ENCODE assay signal across 9 cellular contexts in the genomic region with DNA sequence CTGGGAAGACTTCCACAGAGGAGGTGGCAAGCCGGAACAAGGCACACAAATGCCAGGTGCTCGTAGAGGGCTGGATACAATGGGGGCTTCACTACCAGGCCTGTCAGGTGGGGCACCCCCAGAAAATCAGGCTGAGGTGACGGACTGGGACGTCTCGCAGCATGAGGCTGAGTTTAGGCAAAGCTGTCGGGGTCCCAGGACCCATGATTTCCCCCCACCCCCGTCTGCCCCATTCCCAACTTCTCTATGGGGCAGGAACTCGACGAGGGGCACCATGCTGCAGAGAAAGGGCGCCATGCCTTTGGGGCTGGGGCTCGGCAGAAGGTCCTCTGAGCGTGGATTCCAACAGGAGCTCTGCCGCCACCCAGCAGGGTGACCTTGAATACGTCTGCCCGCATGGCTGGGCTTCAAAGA.
A peak's percentile ranks its signal among the peaks of the same experiment; 100 is the strongest.
DNase-seq lines count a peak whose midpoint lies in the region; ATAC-seq and TF ChIP-seq lines count a peak whose summit lies in the region.
"Had no signal": no experiment of that assay in that cellular context is flagged by ENCODE, and none has a peak within 500 bp of the region (broad histone marks: within the 10 kb centered on the region; RNA-seq: fewer than 3 reads in every experiment).

No MANE protein-coding gene starts in this region.

- no peak overlapping the region for H3K27ac ChIP-seq in CD4-positive, alpha-beta memory T cell (ENCODE audit: low read depth, low read length)
- no peak overlapping the region for H3K27ac ChIP-seq in effector memory CD4-positive, alpha-beta T cell (ENCODE audit: insufficient read depth, low read length, poor library complexity, severe bottlenecking)
- H3K27ac ChIP-seq in neutrophil: no peak overlapping the region
- no peak overlapping the region for H3K27ac ChIP-seq in aorta (ENCODE audit: low read depth in 1 of 2, low read length in 2 of 2)

- ATAC-seq in GM19455 (IDR thresholded peaks at IDR 0.05; ENCODE audit: unreplicated experiment): no peak
- ATAC-seq in aorta (ENCODE audit: low FRiP score): no peak

- H3K36me3 Mint-ChIP-seq in CD4-positive, alpha-beta memory T cell: no peaks in the 10 kb centered on the region

- H3K27ac Mint-ChIP-seq in CD4-positive, alpha-beta memory T cell: no peak overlapping the region

- peaks cover 0 to 16% (median 6%) of the 10 kb centered on the region in 8 donors for H3K9me3 Mint-ChIP-seq in CD4-positive, alpha-beta memory T cell

- intact Hi-C loops in CD4-positive, alpha-beta memory T cell (cut with micrococcal nuclease): loop anchor here (5.0 kb wide), 1 partner anchor 67 kb away; a partner anchor contains a TSS
- intact Hi-C loops in aorta (cut with DNase I): loop anchor here (2.0 to 10.0 kb wide), 2 partner anchors 65 to 245 kb away; no protein-coding TSS in a partner anchor

- peaks cover 18 to 29% of the 10 kb centered on the region in 2 donors for H3K27me3 Mint-ChIP-seq in CD4-positive, alpha-beta memory T cell

- H3K4me3 ChIP-seq in CD4-positive, alpha-beta memory T cell (ENCODE audit: low read length in 2 of 2): no peak overlapping the region
- H3K4me3 ChIP-seq in NB4 (ENCODE audit: low read depth, low read length): peak overlapping the region; percentile 37
- H3K4me3 ChIP-seq in effector memory CD4-positive, alpha-beta T cell (ENCODE audit: insufficient read depth, low read depth, low read length, poor library complexity, severe bottlenecking): peak overlapping the region; percentile 49
- peak overlapping the region; percentile 51 to 53 for H3K4me3 ChIP-seq in neutrophil (ENCODE audit: low read depth in 1 of 2, low read length in 1 of 2)
- H3K4me3 ChIP-seq in aorta (ENCODE audit: low read length in 2 of 2): no peak overlapping the region

- H3K4me3 Mint-ChIP-seq in CD4-positive, alpha-beta memory T cell: peak overlapping the region; percentile 60 to 82 (median 74)

- WGBS in aorta, 2 donors: 82 to 85% methylated on average over 15 of the region's 15 CpGs

- no peaks in the 10 kb centered on the region for H3K9me3 ChIP-seq in CD4-positive, alpha-beta memory T cell (ENCODE audit: control insufficient read depth in 1 of 2, low read length in 2 of 2)
- no peaks in the 10 kb centered on the region for H3K9me3 ChIP-seq in effector memory CD4-positive, alpha-beta T cell (ENCODE audit: control insufficient read depth, low read length)
- H3K9me3 ChIP-seq in neutrophil (no peaks in the 10 kb centered on the region), aorta (ENCODE audit: control insufficient read depth, low read length) (no peaks in the 10 kb centered on the region)

- DNase-seq in CD4-positive, alpha-beta memory T cell: no peak
- DNase-seq in NB4 (ENCODE audit: low read depth) (no peak), medulla oblongata (ENCODE audit: extremely low spot score) (no peak), superior temporal gyrus (ENCODE audit: extremely low spot score) (no peak), aorta (no peak)
- no peak for DNase-seq in effector memory CD4-positive, alpha-beta T cell
- DNase-seq: cerebellar nuclear complex had no signal

- TF ChIP-seq CTCF in NB4 (IDR thresholded peaks at IDR 0.05; ENCODE audit: low read depth, low read length): no peak
- no peak for TF ChIP-seq CTCF in neutrophil (IDR thresholded peaks at IDR 0.05)

- H3K27me3 ChIP-seq in CD4-positive, alpha-beta memory T cell (ENCODE audit: insufficient read depth, low read length): no peaks in the 10 kb centered on the region
- peaks cover 10% of the 10 kb centered on the region for H3K27me3 ChIP-seq in effector memory CD4-positive, alpha-beta T cell (replicated peaks; ENCODE audit: control insufficient read depth, insufficient read depth, low read length, poor library complexity, severe bottlenecking)
- H3K27me3 ChIP-seq in neutrophil: peaks cover 53% of the 10 kb centered on the region
- H3K27me3 ChIP-seq in aorta (ENCODE audit: control insufficient read depth in 1 of 2, insufficient read depth in 2 of 2, low read length in 1 of 2): no peaks in the 10 kb centered on the region

- no peaks in the 10 kb centered on the region for H3K36me3 ChIP-seq in CD4-positive, alpha-beta memory T cell (ENCODE audit: insufficient read depth, low read length)
- no peaks in the 10 kb centered on the region for H3K36me3 ChIP-seq in effector memory CD4-positive, alpha-beta T cell (ENCODE audit: control insufficient read depth, insufficient read depth, low read length)
- H3K36me3 ChIP-seq in neutrophil (no peaks in the 10 kb centered on the region), aorta (ENCODE audit: control insufficient read depth in 1 of 2, insufficient read depth in 2 of 2, low read length in 1 of 2) (no peaks in the 10 kb centered on the region)

- TF ChIP-seq POLR2A in NB4 (IDR thresholded peaks at IDR 0.05; ENCODE audit: extremely low read depth, insufficient read length): no peak

- H3K4me1 ChIP-seq in CD4-positive, alpha-beta memory T cell (ENCODE audit: insufficient read depth, low read length): peaks cover 5% of the 10 kb centered on the region
- H3K4me1 ChIP-seq in effector memory CD4-positive, alpha-beta T cell (ENCODE audit: control insufficient read depth, insufficient read depth, low read length, poor library complexity, severe bottlenecking): peaks cover 10% of the 10 kb centered on the region
- H3K4me1 ChIP-seq in neutrophil (ENCODE audit: control insufficient read depth in 1 of 2, insufficient read depth in 1 of 2, low read depth in 1 of 2, low read length in 1 of 2) (peaks cover 11 to 13% of the 10 kb centered on the region in 2 experiments), aorta (ENCODE audit: control insufficient read depth in 1 of 2, insufficient read depth in 2 of 2, low read length in 2 of 2) (no peaks in the 10 kb centered on the region)

- POLR2A ChIA-PET in CD4-positive, alpha-beta memory T cell (lab: Charles Lee; ENCODE audit: partially characterized antibody): no interaction called here

- H3K4me1 Mint-ChIP-seq in CD4-positive, alpha-beta memory T cell: peaks cover 3 to 13% (median 7%) of the 10 kb centered on the region in 4 donors

- CTCF ChIA-PET in CD4-positive, alpha-beta memory T cell (lab: Charles Lee; ENCODE audit: partially characterized antibody): no interaction called here

Comparison
In these comparisons a context has a peak if more than half of its experiments do, and no peak if none do; other contexts are left out.
1. H3K4me3 ChIP-seq: peak in NB4 (single experiment), effector memory CD4-positive, alpha-beta T cell (single experiment) and neutrophil (2 of 2); none in CD4-positive, alpha-beta memory T cell (0 of 2) and aorta (0 of 2).